ENCODE assay signal across 14 cellular contexts in genomic region chr1:15180189-15180588, GRCh38. TPM values are rescaled to one million over a fixed set of nuclear protein-coding genes. Genes with fewer than 3 reads are reported as not detected.
A peak's percentile ranks its signal among the peaks of the same experiment; 100 is the strongest.
DNase-seq lines count a peak whose midpoint lies in the region; ATAC-seq and TF ChIP-seq lines count a peak whose summit lies in the region.
"Had no signal": no experiment of that assay in that cellular context is flagged by ENCODE, and none has a peak within 500 bp of the region (broad histone marks: within the 10 kb centered on the region; RNA-seq: fewer than 3 reads in every experiment).

No MANE protein-coding gene starts in this region.

- no peak overlapping the region for H3K9ac ChIP-seq in mammary epithelial cell (ENCODE audit: insufficient read depth, low read length)
- H3K9ac ChIP-seq: parathyroid adenoma had no signal

- BruUV-seq in mammary epithelial cell (replicated peaks; lab: Mats Ljungman, UMichigan) (no TSS peak), MCF 10A (replicated peaks; lab: Mats Ljungman, UMichigan) (no TSS peak)

- H3K4me1 ChIP-seq in mammary epithelial cell (ENCODE audit: insufficient read depth, low read length) = peaks cover 34% of the 10 kb centered on the region
- H3K4me1 ChIP-seq: parathyroid adenoma had no signal

- H3K36me3 Mint-ChIP-seq in MCF 10A (ENCODE audit: insufficient read depth, unreplicated experiment) = peaks cover 4% of the 10 kb centered on the region

- peaks cover 73% of the 10 kb centered on the region for H3K79me2 ChIP-seq in mammary epithelial cell (ENCODE audit: insufficient read depth, low read length)
- H3K79me2 ChIP-seq: parathyroid adenoma had no signal

- no peak for TF ChIP-seq CTCF in mammary epithelial cell (conservative IDR thresholded peaks at IDR 0.05 in 1 of 2, IDR thresholded peaks at IDR 0.05 in 1 of 2; ENCODE audit: extremely low read depth in 1 of 2, insufficient read depth in 1 of 2, low read depth in 1 of 2, low read length in 2 of 2)
- no peak for TF ChIP-seq CTCF in MCF 10A (IDR thresholded peaks at IDR 0.05; ENCODE audit: unreplicated experiment)
- peak in 2 of 56 donors; percentile 10 to 18 for TF ChIP-seq CTCF in dorsolateral prefrontal cortex (IDR thresholded peaks at IDR 0.05 in 54 of 56, conservative IDR thresholded peaks at IDR 0.05 in 2 of 56; ENCODE audit: low read depth in 1 of 56, partially characterized antibody in 56 of 56)

- H3K4me3 ChIP-seq in mammary epithelial cell (replicated peaks in 1 of 3; ENCODE audit: insufficient read depth in 1 of 3, low read depth in 2 of 3, low read length in 3 of 3) = no peak overlapping the region
- no peak overlapping the region for H3K4me3 ChIP-seq in dorsolateral prefrontal cortex
- H3K4me3 ChIP-seq: left lung, SJSA1 had no signal

- dilution Hi-C loops in mammary epithelial cell (cut with HindIII; ENCODE audit: low sequenced_read_pairs) = no loop called here

- no peak overlapping the region for H2AFZ ChIP-seq in mammary epithelial cell (ENCODE audit: low read depth, low read length)
- H2AFZ ChIP-seq: parathyroid adenoma had no signal

- H3K4me3 Mint-ChIP-seq in MCF 10A (ENCODE audit: unreplicated experiment) = no peak overlapping the region

- POLR2A ChIA-PET in MCF 10A (lab: Yijun Ruan, JAX) = interaction anchor here (1.2 to 1.3 kb wide), 2 partner anchors 15 to 16 kb away, joined by 3 read pairs; no protein-coding TSS in a partner anchor

- in situ Hi-C loops in mammary epithelial cell (cut with MboI; ENCODE audit: low sequenced_read_pairs in 2 of 2) = no loop called here

- H3K36me3 ChIP-seq in mammary epithelial cell (ENCODE audit: insufficient read depth, low read length) = no peaks in the 10 kb centered on the region
- H3K36me3 ChIP-seq: left lung, SJSA1, WERI-Rb-1 had no signal

- no peaks in the 10 kb centered on the region for H3K9me3 ChIP-seq in mammary epithelial cell (replicated peaks; ENCODE audit: insufficient read depth, low read length)
- H3K9me3 ChIP-seq: left lung, SJSA1 had no signal

- peaks cover 18% of the 10 kb centered on the region for H3K4me1 Mint-ChIP-seq in MCF 10A (ENCODE audit: insufficient read depth, unreplicated experiment)

- no peaks in the 10 kb centered on the region for H4K20me1 ChIP-seq in mammary epithelial cell (ENCODE audit: insufficient read depth, low read length)

- H3K9me3 Mint-ChIP-seq in MCF 10A (ENCODE audit: unreplicated experiment) = no peaks in the 10 kb centered on the region

- peak overlapping the region; percentile 75 for H3K27ac ChIP-seq in mammary epithelial cell (ENCODE audit: insufficient read depth, low read depth, low read length)
- H3K27ac ChIP-seq in dorsolateral prefrontal cortex = peak overlapping the region in 39 of 59 donors; percentile 0 to 77 (median 42)
- H3K27ac ChIP-seq: parathyroid adenoma, WERI-Rb-1 had no signal

- CTCF ChIA-PET in mammary epithelial cell (lab: Charles Lee; ENCODE audit: low non-redundant PET) = no interaction called here
- CTCF ChIA-PET in MCF 10A (lab: Yijun Ruan, JAX) = interaction anchor here (1.1 kb wide), 1 partner anchor 92 kb away, joined by 4 read pairs; no protein-coding TSS in a partner anchor

- peak; percentile 58 for DNase-seq in mammary epithelial cell
- no peak for DNase-seq in MCF 10A (ENCODE audit: unreplicated experiment)
- peak; percentile 68 to 89 (median 84) for DNase-seq in dorsolateral prefrontal cortex
- peak; percentile 36 for DNase-seq in middle frontal gyrus (ENCODE audit: extremely low spot score, low spot score)
- DNase-seq in LoVo (ENCODE audit: low spot score) = no peak
- DNase-seq: effector CD4-positive, alpha-beta T cell; left lung; NCI-H510A treated with DMSO at 0.1 percent for 48 hours; WERI-Rb-1 had no signal

- H3K4me2 ChIP-seq in mammary epithelial cell (ENCODE audit: insufficient read depth, low read depth, low read length) = peak overlapping the region; percentile 12

- WGBS in mammary epithelial cell (ENCODE audit: low coverage, missing lambda C conversion rate) = 18% methylated on average over 7 of the region's 7 CpGs

- H3K27me3 Mint-ChIP-seq in MCF 10A (ENCODE audit: insufficient read depth, unreplicated experiment) = no peaks in the 10 kb centered on the region

- intact Hi-C loops in mammary epithelial cell (cut with micrococcal nuclease) = no loop called here
- intact Hi-C loops in MCF 10A (cut with micrococcal nuclease) = no loop called here
- intact Hi-C loops in dorsolateral prefrontal cortex (cut with DNase I) = no loop called here

- H3K27ac Mint-ChIP-seq in MCF 10A (ENCODE audit: low read depth, unreplicated experiment) = no peak overlapping the region

- ATAC-seq in GM18870 (IDR thresholded peaks at IDR 0.05; ENCODE audit: unreplicated experiment) (no peak), GM18907 (IDR thresholded peaks at IDR 0.05; ENCODE audit: unreplicated experiment) (no peak), GM18520 (IDR thresholded peaks at IDR 0.05; ENCODE audit: unreplicated experiment) (no peak)

- no peaks in the 10 kb centered on the region for H3K27me3 ChIP-seq in mammary epithelial cell (ENCODE audit: insufficient read depth, low read length)
- H3K27me3 ChIP-seq in dorsolateral prefrontal cortex = no peaks in the 10 kb centered on the region
- H3K27me3 ChIP-seq: left lung, SJSA1 had no signal

RNA-seq across cellular contexts. Expression of gene TMEM51, which starts 26.6 kb away (rescaled TPM):
- 10 to 100 TPM; 15.1 to 16.2 TPM for total RNA-seq in mammary epithelial cell
- 14.9 TPM for polyA plus RNA-seq in mammary epithelial cell
- polyA minus RNA-seq in mammary epithelial cell = 4.4 TPM
- total RNA-seq in MCF 10A (2022) = 6.4 TPM in 2 replicates
- 1 to 10 TPM; 1.6 to 8.6 (median 3.9) TPM for total RNA-seq in dorsolateral prefrontal cortex

Comparison
In these comparisons a context has a peak if more than half of its experiments do, and no peak if none do; other contexts are left out.
1. DNase-seq: peak in mammary epithelial cell (single experiment), dorsolateral prefrontal cortex (10 of 10) and middle frontal gyrus (single experiment); none in MCF 10A (single experiment) and LoVo (single experiment).